ENCODE assay signal across 1 cellular context in the genomic region with DNA sequence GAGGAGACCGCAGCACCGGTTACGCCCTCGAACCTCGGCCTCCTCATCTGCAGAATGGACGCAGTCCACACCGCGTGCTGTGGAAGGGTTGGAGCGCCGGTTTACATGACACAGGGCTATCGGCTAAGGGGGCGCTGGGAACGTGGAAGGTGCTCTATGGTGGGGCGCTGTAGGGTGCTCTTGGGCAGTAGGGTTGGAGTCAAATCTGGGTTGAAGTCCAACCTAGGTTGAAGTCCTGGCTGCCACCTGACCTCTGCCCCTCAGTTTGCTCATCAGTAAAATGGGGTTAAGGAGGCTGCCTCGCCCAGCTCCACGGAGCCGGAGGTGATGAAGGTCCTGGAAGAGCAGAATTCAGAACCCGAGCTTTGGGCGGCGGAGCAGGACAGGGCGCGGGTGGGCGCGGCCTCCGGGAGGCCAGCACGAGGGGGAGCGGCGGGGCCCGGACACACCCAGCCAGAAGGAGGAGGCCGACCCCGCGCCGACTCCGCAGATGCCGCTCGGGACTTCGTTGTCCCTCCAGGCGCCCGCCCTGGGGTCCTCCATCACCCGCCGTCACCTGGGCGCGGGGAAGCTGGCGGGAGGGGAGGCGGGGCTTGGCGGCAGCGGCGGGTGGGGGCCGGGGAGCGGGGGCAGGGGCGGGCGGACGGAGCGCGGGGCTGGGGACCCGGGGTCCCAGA.
TF ChIP-seq lines count a peak whose summit lies in the region.

No MANE protein-coding gene starts in this region.

TF ChIP-seq in A549, 52 proteins besides CTCF, POLR2A, EP300 and RAD21 (continued from another document):
- TF ChIP-seq CHD4 (IDR thresholded peaks at IDR 0.05; ENCODE audit: borderline replicate concordance) (no peak), RCOR1 (IDR thresholded peaks at IDR 0.05; ENCODE audit: low read depth, low read length) (no peak), PHF8 (IDR thresholded peaks at IDR 0.05; ENCODE audit: borderline replicate concordance, low read depth) (no peak)
- TF ChIP-seq, protein P1, sequence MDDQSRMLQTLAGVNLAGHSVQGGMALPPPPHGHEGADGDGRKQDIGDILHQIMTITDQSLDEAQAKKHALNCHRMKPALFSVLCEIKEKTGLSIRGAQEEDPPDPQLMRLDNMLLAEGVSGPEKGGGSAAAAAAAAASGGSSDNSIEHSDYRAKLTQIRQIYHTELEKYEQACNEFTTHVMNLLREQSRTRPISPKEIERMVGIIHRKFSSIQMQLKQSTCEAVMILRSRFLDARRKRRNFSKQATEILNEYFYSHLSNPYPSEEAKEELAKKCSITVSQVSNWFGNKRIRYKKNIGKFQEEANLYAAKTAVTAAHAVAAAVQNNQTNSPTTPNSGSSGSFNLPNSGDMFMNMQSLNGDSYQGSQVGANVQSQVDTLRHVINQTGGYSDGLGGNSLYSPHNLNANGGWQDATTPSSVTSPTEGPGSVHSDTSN (IDR thresholded peaks at IDR 0.05), result no peak
